26 cellular contexts compared by ENCODE assay signal in the genomic region with DNA sequence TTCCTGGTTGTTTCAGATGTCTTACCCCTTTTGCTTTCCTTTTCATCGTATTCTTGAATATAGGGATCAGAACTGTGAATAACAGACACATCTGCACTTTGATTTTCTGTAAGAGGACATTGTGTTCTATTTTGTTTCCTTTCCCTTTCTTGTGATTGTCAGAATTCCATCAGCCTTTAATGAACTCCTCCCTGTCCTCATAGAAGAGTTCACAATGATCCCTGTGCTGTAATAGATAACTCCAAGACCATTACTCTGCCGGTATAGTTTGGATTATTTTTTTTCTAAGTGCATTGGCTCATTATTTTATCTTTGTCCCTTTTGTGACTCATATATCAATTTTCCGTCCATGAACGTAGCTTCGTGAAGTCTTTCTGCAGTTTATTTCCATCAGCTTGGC. TPM values are rescaled to one million over a fixed set of nuclear protein-coding genes. Genes with fewer than 3 reads are reported as not detected.
DNase-seq lines count a peak whose midpoint lies in the region; ATAC-seq and TF ChIP-seq lines count a peak whose summit lies in the region.
"Had no signal": no experiment of that assay in that cellular context is flagged by ENCODE, and none has a peak within 500 bp of the region (broad histone marks: within the 10 kb centered on the region; RNA-seq: fewer than 3 reads in every experiment).

No MANE protein-coding gene starts in this region.

- H3K79me1 ChIP-seq in IMR-90 (ENCODE audit: low read depth in 1 of 2, low read length in 2 of 2) = no peaks in the 10 kb centered on the region

- H2BK5ac ChIP-seq in IMR-90 (ENCODE audit: low read depth, low read length, poor library complexity, severe bottlenecking) = no peak overlapping the region

- H3K9me3 ChIP-seq in IMR-90 (ENCODE audit: control insufficient read depth, insufficient read depth, low read length) = no peaks in the 10 kb centered on the region
- H3K9me3 ChIP-seq: esophagus squamous epithelium had no signal

- no peak overlapping the region for H3K4ac ChIP-seq in IMR-90 (ENCODE audit: low read depth, low read length)

- H3K23ac ChIP-seq in IMR-90 (ENCODE audit: low read depth, low read length) = no peak overlapping the region

- no peak overlapping the region for H2AFZ ChIP-seq in IMR-90 (replicated peaks; ENCODE audit: low read length, poor library complexity)
- H2AFZ ChIP-seq: hepatocyte had no signal

- peaks cover 3% of the 10 kb centered on the region; the same call in 1 of the 2 replicates for H3K9me1 ChIP-seq in IMR-90 (ENCODE audit: insufficient read depth, low read length)

- H2BK120ac ChIP-seq in IMR-90 (ENCODE audit: low read depth, low read length) = peak overlapping the region; percentile 40; the same call in 1 of the 2 replicates

- dilution Hi-C loops in IMR-90 (cut with HindIII; ENCODE audit: low sequenced_read_pairs, unreplicated experiment) = no loop called here

- no peak overlapping the region for H3K27ac ChIP-seq in IMR-90 (ENCODE audit: insufficient read depth, low read length)
- H3K27ac ChIP-seq: esophagus squamous epithelium, hepatocyte had no signal

- H3K36me3 ChIP-seq in IMR-90 (ENCODE audit: control insufficient read depth, insufficient read depth, low read length) = no peaks in the 10 kb centered on the region
- H3K36me3 ChIP-seq: esophagus squamous epithelium had no signal

- H3K56ac ChIP-seq in IMR-90 (ENCODE audit: extremely low read depth, insufficient read depth, low read length) = no peak overlapping the region

- no peaks in the 10 kb centered on the region for H3K27me3 ChIP-seq in IMR-90 (ENCODE audit: control insufficient read depth, insufficient read depth, low read length)
- H3K27me3 ChIP-seq: esophagus squamous epithelium, hepatocyte had no signal

- H2BK20ac ChIP-seq in IMR-90 (ENCODE audit: low read depth, low read length) = peak overlapping the region; percentile 62

- H2BK15ac ChIP-seq in IMR-90 (ENCODE audit: low read depth, low read length) = no peak overlapping the region

- no peak overlapping the region for H3K18ac ChIP-seq in IMR-90 (ENCODE audit: low read depth, low read length)

- intact Hi-C loops in natural killer cell (cut with micrococcal nuclease) = no loop called here
- intact Hi-C loops in IMR-90 (cut with micrococcal nuclease) = loop anchor here (5.0 kb wide), 1 partner anchor 35 kb away; no protein-coding TSS in a partner anchor
- intact Hi-C loops in sciatic nerve (cut with DNase I) = no loop called here

- H3K14ac ChIP-seq in IMR-90 (replicated peaks; ENCODE audit: low read depth, low read length) = no peak overlapping the region

- H2AK9ac ChIP-seq in IMR-90 (replicated peaks; ENCODE audit: low read depth, low read length, poor library complexity) = no peak overlapping the region

- TF ChIP-seq POLR2A in IMR-90 (IDR thresholded peaks at IDR 0.05; ENCODE audit: low read depth, low read length) = no peak

- CTCF ChIA-PET in IMR-90 (lab: Yijun Ruan, JAX) = no interaction called here
- CTCF ChIA-PET in WTC11 (lab: Charles Lee) = no interaction called here

- H3K4me2 ChIP-seq in IMR-90 (ENCODE audit: low read depth, low read length) = no peak overlapping the region
- H3K4me2 ChIP-seq: hepatocyte had no signal

- no peak overlapping the region; the same call in 1 of the 2 replicates for H4K91ac ChIP-seq in IMR-90 (ENCODE audit: insufficient read depth, low read depth, low read length)

- peaks cover 21 to 47% of the 10 kb centered on the region in 2 donors for H3K4me1 Mint-ChIP-seq in natural killer cell treated with Interleukin-12 subunit alpha and Interleukin-12 subunit beta and Interleukin-15 and Interleukin-18, amount 100 ng/mL, for 72 hours (ENCODE audit: low read depth in 2 of 2)
- H3K4me1 Mint-ChIP-seq in natural killer cell = peaks cover 0 to 13% of the 10 kb centered on the region in 2 donors
- peaks cover 57% of the 10 kb centered on the region for H3K4me1 Mint-ChIP-seq in activated naive CD8-positive, alpha-beta T cell (ENCODE audit: low read depth)
- H3K4me1 Mint-ChIP-seq in stimulated activated effector memory CD8-positive, alpha-beta T cell treated with anti-CD3 and anti-CD28 coated beads, Interleukin-12 subunit alpha, Interleukin-12 subunit beta, amount 100 ng/mL, for 72 hours = peaks cover 49% of the 10 kb centered on the region
- H3K4me1 Mint-ChIP-seq in WTC11 = no peaks in the 10 kb centered on the region

- H3K9me3 Mint-ChIP-seq in natural killer cell treated with Interleukin-12 subunit alpha and Interleukin-12 subunit beta and Interleukin-15 and Interleukin-18, amount 100 ng/mL, for 72 hours = no peaks in the 10 kb centered on the region
- H3K9me3 Mint-ChIP-seq in natural killer cell = no peaks in the 10 kb centered on the region
- H3K9me3 Mint-ChIP-seq in activated naive CD8-positive, alpha-beta T cell (ENCODE audit: low read depth) = no peaks in the 10 kb centered on the region
- no peaks in the 10 kb centered on the region for H3K9me3 Mint-ChIP-seq in stimulated activated effector memory CD8-positive, alpha-beta T cell treated with anti-CD3 and anti-CD28 coated beads, Interleukin-12 subunit alpha, Interleukin-12 subunit beta, amount 100 ng/mL, for 72 hours
- no peaks in the 10 kb centered on the region for H3K9me3 Mint-ChIP-seq in WTC11
- H3K9me3 Mint-ChIP-seq: CD8-positive, alpha-beta memory T cell; central memory CD8-positive, alpha-beta T cell had no signal

- no peaks in the 10 kb centered on the region for H3K36me3 Mint-ChIP-seq in natural killer cell treated with Interleukin-12 subunit alpha and Interleukin-12 subunit beta and Interleukin-15 and Interleukin-18, amount 100 ng/mL, for 72 hours
- no peaks in the 10 kb centered on the region for H3K36me3 Mint-ChIP-seq in natural killer cell
- H3K36me3 Mint-ChIP-seq in activated naive CD8-positive, alpha-beta T cell = peaks cover 4% of the 10 kb centered on the region
- no peaks in the 10 kb centered on the region for H3K36me3 Mint-ChIP-seq in stimulated activated effector memory CD8-positive, alpha-beta T cell treated with anti-CD3 and anti-CD28 coated beads, Interleukin-12 subunit alpha, Interleukin-12 subunit beta, amount 100 ng/mL, for 72 hours
- H3K36me3 Mint-ChIP-seq in WTC11 = no peaks in the 10 kb centered on the region
- H3K36me3 Mint-ChIP-seq: CD8-positive, alpha-beta memory T cell had no signal

- no peaks in the 10 kb centered on the region for H4K20me1 ChIP-seq in IMR-90 (ENCODE audit: insufficient read depth, low read length)

- H3K27me3 Mint-ChIP-seq in natural killer cell treated with Interleukin-12 subunit alpha and Interleukin-12 subunit beta and Interleukin-15 and Interleukin-18, amount 100 ng/mL, for 72 hours = peaks cover 0 to 2% of the 10 kb centered on the region in 2 donors
- H3K27me3 Mint-ChIP-seq in natural killer cell (ENCODE audit: low read depth in 2 of 2) (no peaks in the 10 kb centered on the region), WTC11 (ENCODE audit: low read depth) (no peaks in the 10 kb centered on the region)
- no peaks in the 10 kb centered on the region for H3K27me3 Mint-ChIP-seq in activated naive CD8-positive, alpha-beta T cell
- H3K27me3 Mint-ChIP-seq: activated naive CD8-positive, alpha-beta T cell treated with anti-CD3 and anti-CD28 coated beads, Interleukin-2, amount 10 ng/mL, durations not matched to agents 7 days and 5 days; CD8-positive, alpha-beta memory T cell; central memory CD8-positive, alpha-beta T cell had no signal

- no peak for DNase-seq in natural killer cell treated with Interleukin-12 subunit alpha and Interleukin-12 subunit beta and Interleukin-15 and Interleukin-18, amount 100 ng/mL, for 72 hours (ENCODE audit: low spot score)
- DNase-seq in natural killer cell (no peak), IMR-90 (no peak), HCEC 1CT (no peak), sciatic nerve (ENCODE audit: low spot score) (no peak), WTC11 (ENCODE audit: low spot score) (no peak)
- no peak for DNase-seq in stimulated activated effector memory CD8-positive, alpha-beta T cell treated with anti-CD3 and anti-CD28 coated beads, Interleukin-12 subunit alpha, Interleukin-12 subunit beta, amount 100 ng/mL, for 72 hours (ENCODE audit: low spot score in 2 of 2)
- DNase-seq: activated naive CD8-positive, alpha-beta T cell treated with anti-CD3 and anti-CD28 coated beads, Interleukin-2, amount 10 ng/mL, durations not matched to agents 7 days and 5 days; CD8-positive, alpha-beta memory T cell; DMS 273 treated with DMSO at 0.1 percent for 48 hours; esophagus squamous epithelium; GOT3; left colon; NCI-H1092; NCI-H1694 treated with DMSO at 0.1 percent for 48 hours; NCI-H524 treated with DMSO at 0.1 percent for 48 hours; right cardiac atrium; SHP77 treated with DMSO at 0.1 percent for 48 hours; stimulated activated CD4-positive, alpha-beta T cell treated with anti-CD3 and anti-CD28 coated beads, Interleukin-4, amount 100 ng/mL, for 24 hours; stimulated activated naive CD4-positive, alpha-beta T cell; SW 1271 had no signal

- BruUV-seq in IMR-90 (replicated peaks; lab: Mats Ljungman, UMichigan) = no TSS peak

- H2AK5ac ChIP-seq in IMR-90 (ENCODE audit: low read depth, low read length) = no peak overlapping the region

- TF ChIP-seq CTCF in natural killer cell (IDR thresholded peaks at IDR 0.05) (no peak), IMR-90 (conservative IDR thresholded peaks at IDR 0.05; ENCODE audit: low read depth, low read length) (no peak), WTC11 (IDR thresholded peaks at IDR 0.05) (no peak)

- H3K4me3 Mint-ChIP-seq in natural killer cell treated with Interleukin-12 subunit alpha and Interleukin-12 subunit beta and Interleukin-15 and Interleukin-18, amount 100 ng/mL, for 72 hours = no peak overlapping the region
- no peak overlapping the region for H3K4me3 Mint-ChIP-seq in natural killer cell
- peak overlapping the region; percentile 25 for H3K4me3 Mint-ChIP-seq in activated naive CD8-positive, alpha-beta T cell
- H3K4me3 Mint-ChIP-seq in stimulated activated effector memory CD8-positive, alpha-beta T cell treated with anti-CD3 and anti-CD28 coated beads, Interleukin-12 subunit alpha, Interleukin-12 subunit beta, amount 100 ng/mL, for 72 hours = no peak overlapping the region
- H3K4me3 Mint-ChIP-seq in WTC11 = no peak overlapping the region
- H3K4me3 Mint-ChIP-seq: CD8-positive, alpha-beta memory T cell; central memory CD8-positive, alpha-beta T cell had no signal

- TF ChIP-seq RAD21 in IMR-90 (IDR thresholded peaks at IDR 0.05; ENCODE audit: low read length) = no peak

- H3K9ac ChIP-seq in IMR-90 (ENCODE audit: low read depth, low read length) = no peak overlapping the region

- in situ Hi-C loops in IMR-90 (cut with MboI; ENCODE audit: low sequenced_read_pairs) = no loop called here

- ATAC-seq in natural killer cell treated with Interleukin-12 subunit alpha and Interleukin-12 subunit beta and Interleukin-15 and Interleukin-18, amount 100 ng/mL, for 72 hours = no peak
- no peak for ATAC-seq in natural killer cell
- ATAC-seq in IMR-90 (ENCODE audit: low read depth) = no peak
- ATAC-seq in stimulated activated effector memory CD8-positive, alpha-beta T cell treated with anti-CD3 and anti-CD28 coated beads, Interleukin-12 subunit alpha, Interleukin-12 subunit beta, amount 100 ng/mL, for 72 hours = no peak
- ATAC-seq in sciatic nerve = no peak
- no peak for ATAC-seq in WTC11
- ATAC-seq: activated CD4-positive, CD25-positive, alpha-beta regulatory T cell treated with anti-CD3 and anti-CD28 coated beads, Interleukin-2, amount 50 U/mL, for 24 hours; HepG2; left colon; right cardiac atrium had no signal

- peak overlapping the region; percentile 4 to 90 for H3K27ac Mint-ChIP-seq in natural killer cell treated with Interleukin-12 subunit alpha and Interleukin-12 subunit beta and Interleukin-15 and Interleukin-18, amount 100 ng/mL, for 72 hours
- H3K27ac Mint-ChIP-seq in natural killer cell = no peak overlapping the region
- H3K27ac Mint-ChIP-seq in activated naive CD8-positive, alpha-beta T cell = peak overlapping the region; percentile 89
- H3K27ac Mint-ChIP-seq in stimulated activated effector memory CD8-positive, alpha-beta T cell treated with anti-CD3 and anti-CD28 coated beads, Interleukin-12 subunit alpha, Interleukin-12 subunit beta, amount 100 ng/mL, for 72 hours = peak overlapping the region; percentile 2
- no peak overlapping the region for H3K27ac Mint-ChIP-seq in WTC11
- H3K27ac Mint-ChIP-seq: activated naive CD8-positive, alpha-beta T cell treated with anti-CD3 and anti-CD28 coated beads, Interleukin-2, amount 10 ng/mL, durations not matched to agents 7 days and 5 days had no signal

- peaks cover 5% of the 10 kb centered on the region for H3K4me1 ChIP-seq in IMR-90 (ENCODE audit: control insufficient read depth, insufficient read depth, low read length)

- WGBS in IMR-90 (ENCODE audit: extremely low coverage in 2 of 2, insufficient read length in 1 of 2), 2 experiments = no CpG with 5 or more reads among the region's 5 CpGs

- no peak overlapping the region for H3K4me3 ChIP-seq in IMR-90 (ENCODE audit: insufficient read depth, low read depth, low read length)
- H3K4me3 ChIP-seq: esophagus squamous epithelium, hepatocyte had no signal

- POLR2A ChIA-PET in IMR-90 (lab: Charles Lee; ENCODE audit: unreplicated experiment) (no interaction called here), WTC11 (lab: Charles Lee) (no interaction called here)

- H4K5ac ChIP-seq in IMR-90 (ENCODE audit: low read depth, low read length) = no peak overlapping the region; the same call in 1 of the 2 replicates

- no peak overlapping the region for H4K8ac ChIP-seq in IMR-90 (ENCODE audit: low read depth in 2 of 2, low read length in 2 of 2)

RNA-seq across cellular contexts. Expression of gene PRDM8, which starts 59.7 kb away (rescaled TPM):
- total RNA-seq in natural killer cell treated with Interleukin-12 subunit alpha and Interleukin-12 subunit beta and Interleukin-15 and Interleukin-18, amount 100 ng/mL, for 72 hours = 10 to 100 TPM; 12.3 to 15.5 TPM
- total RNA-seq in natural killer cell (1 to 10 TPM; 5.8 to 6.2 (median 6.0) TPM), IMR-90 (2012; rRNA removed) (5.0 and 5.7 TPM in 2 replicates), sciatic nerve (8.0 TPM), WTC11 (2021) (0.14 TPM in 1 of 3 replicates, not detected in the others)
- 15.8 and 16.8 TPM in 2 replicates for polyA plus RNA-seq in IMR-90 (2012; rRNA removed)
- 9.1 and 12.2 TPM in 2 replicates for polyA plus RNA-seq in IMR-90 (2012; cell fraction: cytosol; rRNA removed)
- polyA plus RNA-seq in IMR-90 (2012; cell fraction: nucleus; rRNA removed; ENCODE audit: low replicate concordance) = 32.9 and 37.2 TPM in 2 replicates
- total RNA-seq: HepG2 had no signal

Comparison
In these comparisons a context has a peak if more than half of its experiments do, and no peak if none do; other contexts are left out.
1. H3K27ac Mint-ChIP-seq: peak in natural killer cell treated with Interleukin-12 subunit alpha and Interleukin-12 subunit beta and Interleukin-15 and Interleukin-18, amount 100 ng/mL, for 72 hours (2 of 2), activated naive CD8-positive, alpha-beta T cell (single experiment) and stimulated activated effector memory CD8-positive, alpha-beta T cell treated with anti-CD3 and anti-CD28 coated beads, Interleukin-12 subunit alpha, Interleukin-12 subunit beta, amount 100 ng/mL, for 72 hours (single experiment); none in natural killer cell (0 of 2) and WTC11 (single experiment).